In genomic region chr6:117615981-117616961, GRCh38 we compare ENCODE assay signal across 10 cellular contexts. TPM values are rescaled to one million over a fixed set of nuclear protein-coding genes. Genes with fewer than 3 reads are reported as not detected.
DNase-seq lines count a peak whose midpoint lies in the region; TF ChIP-seq lines count a peak whose summit lies in the region.
"Had no signal": no experiment of that assay in that cellular context is flagged by ENCODE, and none has a peak within 500 bp of the region (broad histone marks: within the 10 kb centered on the region; RNA-seq: fewer than 3 reads in every experiment).

No MANE protein-coding gene starts in this region.

- H3K79me1 ChIP-seq in trophoblast cell (ENCODE audit: low read length): peaks cover 16% of the 10 kb centered on the region

- H2BK120ac ChIP-seq in trophoblast cell (ENCODE audit: insufficient read depth, low read length, poor library complexity): peak overlapping the region; percentile 71

- H3K18ac ChIP-seq in trophoblast cell (ENCODE audit: low read length): peak overlapping the region; percentile 73

- H4K91ac ChIP-seq in trophoblast cell (ENCODE audit: low read depth, low read length): peak overlapping the region; percentile 86

- no peak overlapping the region for H2AFZ ChIP-seq in trophoblast cell (ENCODE audit: insufficient read depth, low read length, poor library complexity)

- no peaks in the 10 kb centered on the region for H3K27me3 ChIP-seq in trophoblast cell (ENCODE audit: insufficient read depth, low read length)

- no peaks in the 10 kb centered on the region for H3K36me3 ChIP-seq in ES-I3 (ENCODE audit: insufficient read depth, low read length)
- no peaks in the 10 kb centered on the region for H3K36me3 ChIP-seq in trophoblast cell (ENCODE audit: control insufficient read depth in 1 of 2, insufficient read depth in 2 of 2, low read length in 2 of 2)

- peak overlapping the region; percentile 81 for H3K27ac ChIP-seq in trophoblast cell (ENCODE audit: low read depth, low read length)

- H3K9me3 ChIP-seq in ES-I3 (ENCODE audit: control insufficient read depth, insufficient read depth, low read length) (no peaks in the 10 kb centered on the region), trophoblast cell (ENCODE audit: insufficient read depth, low read depth, low read length) (no peaks in the 10 kb centered on the region)

- H4K12ac ChIP-seq in trophoblast cell (ENCODE audit: low read depth, low read length): peak overlapping the region; percentile 51

- DNase-seq in T-helper 2 cell (peak in 3 of 5 experiments; percentile 10 to 74 (median 27)), astrocyte of the spinal cord (ENCODE audit: low read depth, low spot score) (peak; percentile 85), trophoblast cell (peak; percentile 89 to 93), NOMO-1 treated with DMSO at 0.1 percent for 48 hours (lab: John Stamatoyannopoulos, UW; ENCODE audit: unreplicated experiment) (no peak), NCI-H446 treated with DMSO at 0.1 percent for 48 hours (lab: John Stamatoyannopoulos, UW) (no peak), NCI-H748 (lab: John Stamatoyannopoulos, UW; ENCODE audit: unreplicated experiment) (no peak), NK-92 (lab: John Stamatoyannopoulos, UW; ENCODE audit: unreplicated experiment) (no peak)
- DNase-seq: DMS53, NCI-H2171 had no signal

- H2BK12ac ChIP-seq in trophoblast cell (ENCODE audit: low read length): peak overlapping the region; percentile 93

- no peak for TF ChIP-seq CTCF in astrocyte of the spinal cord (IDR thresholded peaks at IDR 0.05; ENCODE audit: low read depth, low read length)

- H3K79me2 ChIP-seq in trophoblast cell (ENCODE audit: control insufficient read depth, insufficient read depth, low read length, poor library complexity): no peaks in the 10 kb centered on the region

- in situ Hi-C loops in astrocyte of the spinal cord (cut with HindIII; ENCODE audit: low sequenced_read_pairs): no loop called here

- H3K14ac ChIP-seq in trophoblast cell (ENCODE audit: low read length): peak overlapping the region; percentile 15

- H3K9ac ChIP-seq in ES-I3 (ENCODE audit: low read depth, low read length) (peak overlapping the region; percentile 25; the same call in 1 of the 2 replicates), trophoblast cell (ENCODE audit: low read length) (no peak overlapping the region)

- H3K4me3 ChIP-seq in astrocyte of the spinal cord (ENCODE audit: low read depth, low read length) (no peak overlapping the region), trophoblast cell (ENCODE audit: low read depth, low read length) (no peak overlapping the region)

- no peak overlapping the region for H3K23ac ChIP-seq in trophoblast cell (ENCODE audit: low read length)

- H2AK5ac ChIP-seq in trophoblast cell (ENCODE audit: low read length): no peak overlapping the region

- no peak overlapping the region for H3K4ac ChIP-seq in trophoblast cell (ENCODE audit: low read depth, low read length)

- H4K8ac ChIP-seq in trophoblast cell (ENCODE audit: low read depth, low read length): peak overlapping the region; percentile 77

- no CpG with 5 or more reads among the region's 18 CpGs for WGBS in trophoblast cell (ENCODE audit: extremely low coverage, insufficient coverage, insufficient read length)

- H3K4me2 ChIP-seq in trophoblast cell (ENCODE audit: low read length): peak overlapping the region; percentile 16

- peak overlapping the region; percentile 82 for H2BK5ac ChIP-seq in trophoblast cell (ENCODE audit: low read depth, low read length, poor library complexity)

- H3K4me1 ChIP-seq in ES-I3 (ENCODE audit: insufficient read depth, low read length): peaks cover 28% of the 10 kb centered on the region
- peaks cover 2 to 11% of the 10 kb centered on the region in 2 experiments for H3K4me1 ChIP-seq in trophoblast cell (ENCODE audit: control insufficient read depth in 1 of 2, insufficient read depth in 2 of 2, low read length in 2 of 2)

RNA-seq across cellular contexts. Expression of gene GOPC, which starts 14.0 kb away (rescaled TPM):
- 39.9 and 40.5 TPM in 2 replicates for polyA plus RNA-seq in trophoblast cell (2013)

RNA-seq across cellular contexts. Expression of gene NUS1, which starts 59.0 kb away (rescaled TPM):
- polyA plus RNA-seq in trophoblast cell (2013): 97.2 and 105 TPM in 2 replicates

Comparison
In these comparisons a context has a peak if more than half of its experiments do, and no peak if none do; other contexts are left out.
1. DNase-seq: peak in T-helper 2 cell (3 of 5), astrocyte of the spinal cord (single experiment) and trophoblast cell (2 of 2); none in NOMO-1 treated with DMSO at 0.1 percent for 48 hours (single experiment), NCI-H446 treated with DMSO at 0.1 percent for 48 hours (single experiment), NCI-H748 (single experiment) and NK-92 (single experiment).